In genomic region chr2:239442192-239442591, GRCh38 we compare ENCODE assay signal across 25 cellular contexts.
"Had no signal": no experiment of that assay in that cellular context is flagged by ENCODE, and none has a peak within 500 bp of the region (broad histone marks: within the 10 kb centered on the region; RNA-seq: fewer than 3 reads in every experiment).

No MANE protein-coding gene starts in this region.

- H3K4me3 ChIP-seq: ascending aorta, hepatocyte, psoas muscle, smooth muscle cell, suprapubic skin, tibial nerve had no signal

- H3K36me3 Mint-ChIP-seq: stimulated activated naive B cell treated with anti-CD40 and anti-IgM and Interleukin-4, amounts not matched to agents 10 μg/mL and 1 μg/mL and 100 μg/mL, for 72 hours had no signal

- H3K27me3 ChIP-seq: ascending aorta, tibial nerve had no signal

- H3K27ac ChIP-seq: ascending aorta, brain microvascular endothelial cell, epithelial cell of prostate, parathyroid adenoma, psoas muscle, stomach, suprapubic skin, tibial nerve, VCaP had no signal

- H3K27ac Mint-ChIP-seq: activated T-helper 1 cell treated with anti-CD3 and anti-CD28 coated beads, Interleukin-12 subunit alpha, Interleukin-12 subunit beta, Interleukin-2, Interleukin-4 antibody, amounts not matched to agents 30 ng/mL and 10 ng/mL and 1 ng/mL, durations not matched to agents 14 hours and 24 hours and 36 hours; memory B cell; stimulated activated naive B cell treated with anti-CD40 and anti-IgM and Interleukin-4, amounts not matched to agents 10 μg/mL and 1 μg/mL and 100 μg/mL, for 72 hours had no signal

- DNase-seq: activated CD4-positive, alpha-beta T cell treated with anti-CD3 and anti-CD28 coated beads for 48 hours; activated CD4-positive, alpha-beta T cell treated with anti-CD3 and anti-CD28 coated beads, Interleukin-2, amount 50 U/mL, for 48 hours; activated CD8-positive, alpha-beta memory T cell treated with anti-CD3 and anti-CD28 coated beads for 24 hours; activated effector memory CD4-positive, alpha-beta T cell treated with anti-CD3 and anti-CD28 coated beads, Interleukin-2, amount 50 U/mL, for 16 hours; activated naive CD4-positive, alpha-beta T cell treated with anti-CD3 and anti-CD28 coated beads, Interleukin-2, amount 50 U/mL, for 16 hours; brain microvascular endothelial cell; effector CD4-positive, alpha-beta T cell; occipital lobe; psoas muscle; stimulated activated CD4-positive, alpha-beta T cell treated with anti-CD3 and anti-CD28 coated beads, Interleukin-1b, Interleukin-23, amount 100 ng/mL, for 48 hours; stimulated activated CD4-positive, alpha-beta T cell treated with anti-CD3 and anti-CD28 coated beads, Interleukin-4, amount 100 ng/mL, for 4 hours; stimulated activated naive B cell treated with anti-CD40 and anti-IgM and Interleukin-4, amounts not matched to agents 10 μg/mL and 1 μg/mL and 100 μg/mL, for 72 hours; stomach; T-helper 9 cell had no signal

- H3K9me3 ChIP-seq: ascending aorta, psoas muscle, stomach, suprapubic skin, tibial nerve had no signal

- H3K4me1 ChIP-seq: parathyroid adenoma, psoas muscle had no signal

- H3K36me3 ChIP-seq: ascending aorta, brain microvascular endothelial cell, stomach, suprapubic skin, tibial nerve had no signal

- H3K9me3 Mint-ChIP-seq: activated T-helper 1 cell treated with anti-CD3 and anti-CD28 coated beads, Interleukin-12 subunit alpha, Interleukin-12 subunit beta, Interleukin-2, Interleukin-4 antibody, amounts not matched to agents 30 ng/mL and 10 ng/mL and 1 ng/mL, durations not matched to agents 14 hours and 24 hours and 36 hours; dendritic cell treated with granulocyte-macrophage colony-stimulating factor and Interleukin-4, amounts not matched to agents 40 ng/mL and 50 ng/mL, for 4 days; memory B cell; stimulated activated naive B cell treated with anti-CD40 and anti-IgM and Interleukin-4, amounts not matched to agents 10 μg/mL and 1 μg/mL and 100 μg/mL, for 72 hours had no signal

- H3K4me3 Mint-ChIP-seq: activated T-helper 1 cell treated with anti-CD3 and anti-CD28 coated beads, Interleukin-12 subunit alpha, Interleukin-12 subunit beta, Interleukin-2, Interleukin-4 antibody, amounts not matched to agents 30 ng/mL and 10 ng/mL and 1 ng/mL, durations not matched to agents 14 hours and 24 hours and 36 hours; memory B cell had no signal

- ATAC-seq: psoas muscle; stimulated activated naive B cell treated with anti-CD40 and anti-IgM and Interleukin-4, amounts not matched to agents 10 μg/mL and 1 μg/mL and 100 μg/mL, for 72 hours had no signal
